8 cellular contexts compared by ENCODE assay signal in genomic region chr9:137188086-137188489, GRCh38. TPM values are rescaled to one million over a fixed set of nuclear protein-coding genes. Genes with fewer than 3 reads are reported as not detected.
DNase-seq lines count a peak whose midpoint lies in the region; ATAC-seq, FAIRE-seq and TF ChIP-seq lines count a peak whose summit lies in the region.

No MANE protein-coding gene starts in this region.

- H2BK120ac ChIP-seq in H1 (replicated peaks; ENCODE audit: low read depth, low read length) = no peak overlapping the region

- no peak overlapping the region for H4K91ac ChIP-seq in H1 (replicated peaks; ENCODE audit: insufficient read length, low read length)

- no peak overlapping the region for H2AK5ac ChIP-seq in H1 (ENCODE audit: low read depth, low read length)

- H3K23me2 ChIP-seq in H1 (ENCODE audit: low read depth, low read length) = peaks cover 8% of the 10 kb centered on the region; the same call in 1 of the 2 replicates

- TF ChIP-seq EP300 in H1 (IDR thresholded peaks at IDR 0.05; ENCODE audit: borderline replicate concordance in 1 of 2, low read depth in 2 of 2, low read length in 2 of 2) = no peak

- POLR2A ChIA-PET in H1 (lab: Charles Lee; ENCODE audit: partially characterized antibody) = interaction anchor here (0.6 to 11.0 kb wide), 16 partner anchors 8 to 59 kb away, joined by 3 to 107 read pairs (median 8); partner anchors contain the start of genes CYSRT1, NDOR1, RNF208 and RNF224

- no peak for TF ChIP-seq RAD21 in H1 (IDR thresholded peaks at IDR 0.05 in 1 of 2, conservative IDR thresholded peaks at IDR 0.05 in 1 of 2; ENCODE audit: low read depth in 2 of 2, low read length in 2 of 2)

- peaks cover 0 to 51% (median 13%) of the 10 kb centered on the region in 4 donors for H3K4me1 Mint-ChIP-seq in CD4-positive, CD25-positive, alpha-beta regulatory T cell
- peaks cover 21% of the 10 kb centered on the region for H3K4me1 Mint-ChIP-seq in neural crest cell

- peaks cover 4% of the 10 kb centered on the region for H3K36me3 Mint-ChIP-seq in CD4-positive, CD25-positive, alpha-beta regulatory T cell
- H3K36me3 Mint-ChIP-seq in neural crest cell (ENCODE audit: low read depth) = no peaks in the 10 kb centered on the region

- H2BK12ac ChIP-seq in H1 (ENCODE audit: low read depth, low read length) = no peak overlapping the region

- H3K27ac ChIP-seq in CD4-positive, CD25-positive, alpha-beta regulatory T cell (ENCODE audit: insufficient read depth, low read length, poor library complexity, severe bottlenecking) = peak overlapping the region; percentile 98
- H3K27ac ChIP-seq in H1 (ENCODE audit: low read depth, low read length) = peak overlapping the region; percentile 57; the same call in 1 of the 2 replicates

- peaks cover 9% of the 10 kb centered on the region; the same call in 1 of the 2 replicates for H3K79me1 ChIP-seq in H1 (ENCODE audit: low read depth, low read length)

- peaks cover 0 to 30% of the 10 kb centered on the region in 2 experiments; a peak in 2 of 4 replicates for H3K79me2 ChIP-seq in H1 (ENCODE audit: control insufficient read depth in 1 of 2, insufficient read depth in 2 of 2, low read length in 2 of 2)

- no peak for FAIRE-seq in H1 (lab: Jason Lieb, UNC)

- no peak overlapping the region for H2BK5ac ChIP-seq in H1 (ENCODE audit: low read depth, low read length)

- no peak for TF ChIP-seq POLR2A in NB4 (IDR thresholded peaks at IDR 0.05; ENCODE audit: extremely low read depth, insufficient read length)
- no peak for TF ChIP-seq POLR2A in H1 (IDR thresholded peaks at IDR 0.05; ENCODE audit: control extremely low read depth in 1 of 2, low read depth in 2 of 2, low read length in 2 of 2)

- peak overlapping the region; percentile 69 for H3K56ac ChIP-seq in H1 (replicated peaks; ENCODE audit: insufficient read length, low read depth, low read length)

- 2% methylated on average over 13 of the region's 31 CpGs; no CpG with 5 or more reads in 1 of the 2 experiments for WGBS in H1 (ENCODE audit: extremely low coverage in 1 of 2, insufficient coverage in 1 of 2, insufficient read length in 1 of 2, insufficient replicate concordance in 2 of 2, low coverage in 1 of 2, low lambda C conversion rate in 2 of 2, missing lambda C conversion rate in 1 of 2), 2 experiments

- no peak overlapping the region for H4K5ac ChIP-seq in H1 (ENCODE audit: insufficient read length, low read depth, low read length)

- H3K4ac ChIP-seq in H1 (replicated peaks; ENCODE audit: insufficient read length, low read depth, low read length) = peak overlapping the region; percentile 4

- CTCF ChIA-PET in H1 (lab: Charles Lee; ENCODE audit: partially characterized antibody) = interaction anchor here (1.0 to 14.0 kb wide), 10 partner anchors 9 to 152 kb away, joined by 3 to 204 read pairs (median 10); partner anchors contain the start of genes CYSRT1, LRRC26, NDOR1 and RNF208

- H3K23ac ChIP-seq in H1 (ENCODE audit: insufficient read length) = no peak overlapping the region

- H3K27me3 Mint-ChIP-seq in CD4-positive, CD25-positive, alpha-beta regulatory T cell = no peaks in the 10 kb centered on the region
- H3K27me3 Mint-ChIP-seq in neural crest cell (ENCODE audit: low read depth) = no peaks in the 10 kb centered on the region

- H2BK20ac ChIP-seq in H1 (ENCODE audit: low read length) = no peak overlapping the region

- no peaks in the 10 kb centered on the region for H3K9me3 ChIP-seq in CD4-positive, CD25-positive, alpha-beta regulatory T cell (ENCODE audit: control insufficient read depth in 2 of 2, low read length in 2 of 2)
- no peaks in the 10 kb centered on the region for H3K9me3 ChIP-seq in H1 (ENCODE audit: insufficient read depth in 2 of 2, low read depth in 1 of 2, low read length in 1 of 2)

- peak overlapping the region; percentile 92 to 97 (median 94) for H3K4me3 Mint-ChIP-seq in CD4-positive, CD25-positive, alpha-beta regulatory T cell
- peak overlapping the region; percentile 90 for H3K4me3 Mint-ChIP-seq in neural crest cell

- peak overlapping the region; percentile 83 to 96 for H3K4me2 ChIP-seq in H1 (ENCODE audit: insufficient read depth in 1 of 2, low read depth in 2 of 2, low read length in 2 of 2)

- peak in 1 of 2 donors; percentile 3 for ATAC-seq in CD4-positive, CD25-positive, alpha-beta regulatory T cell (ENCODE audit: low read depth in 2 of 2)
- no peak for ATAC-seq in HG02678 (IDR thresholded peaks at IDR 0.05; ENCODE audit: unreplicated experiment)

- H4K20me1 ChIP-seq in H1 (replicated peaks in 1 of 2; ENCODE audit: control insufficient read depth in 1 of 2, insufficient read depth in 2 of 2, low read length in 2 of 2) = peaks cover 8 to 28% of the 10 kb centered on the region in 2 experiments

- H3K4me1 ChIP-seq in CD4-positive, CD25-positive, alpha-beta regulatory T cell (ENCODE audit: control insufficient read depth, insufficient read depth, low read length, poor library complexity, severe bottlenecking) = peaks cover 39% of the 10 kb centered on the region
- H3K4me1 ChIP-seq in H1 (replicated peaks in 1 of 4; ENCODE audit: control insufficient read depth in 3 of 4, insufficient read depth in 4 of 4, low read length in 3 of 4) = peaks cover 0 to 17% (median 6%) of the 10 kb centered on the region in 4 experiments; a peak in 5 of 7 replicates

- H3K9me3 Mint-ChIP-seq in CD4-positive, CD25-positive, alpha-beta regulatory T cell = peaks cover 0 to 2% (median 0%) of the 10 kb centered on the region in 7 donors
- H3K9me3 Mint-ChIP-seq in neural crest cell = no peaks in the 10 kb centered on the region

- H2BK15ac ChIP-seq in H1 (ENCODE audit: low read length) = no peak overlapping the region

- H3K27ac Mint-ChIP-seq in CD4-positive, CD25-positive, alpha-beta regulatory T cell = peak overlapping the region; percentile 92 to 96 (median 94)
- peak overlapping the region; percentile 81 for H3K27ac Mint-ChIP-seq in neural crest cell (ENCODE audit: unreplicated experiment)

- H3K18ac ChIP-seq in H1 (ENCODE audit: extremely low read depth, low read length) = no peak overlapping the region

- no peak overlapping the region for H2AFZ ChIP-seq in H1 (ENCODE audit: low read length)

- H3K36me3 ChIP-seq in CD4-positive, CD25-positive, alpha-beta regulatory T cell (ENCODE audit: control insufficient read depth, insufficient read depth, low read length) = peaks cover 23% of the 10 kb centered on the region
- peaks cover 3 to 13% (median 8%) of the 10 kb centered on the region in 4 experiments; a peak in 6 of 8 replicates for H3K36me3 ChIP-seq in H1 (ENCODE audit: control insufficient read depth in 2 of 4, insufficient read depth in 4 of 4, low read length in 3 of 4)

- H3K4me3 ChIP-seq in CD4-positive, CD25-positive, alpha-beta regulatory T cell (ENCODE audit: low read depth, low read length) = peak overlapping the region; percentile 71
- H3K4me3 ChIP-seq in NB4 (ENCODE audit: low read depth, low read length) = peak overlapping the region; percentile 90
- H3K4me3 ChIP-seq in H1 (ENCODE audit: extremely low read depth in 1 of 4, insufficient read depth in 2 of 4, low read depth in 3 of 4, low read length in 4 of 4) = peak overlapping the region; percentile 71 to 92 (median 82)

- no peaks in the 10 kb centered on the region for H3K27me3 ChIP-seq in CD4-positive, CD25-positive, alpha-beta regulatory T cell (ENCODE audit: control insufficient read depth, insufficient read depth, low read length)
- no peaks in the 10 kb centered on the region; a peak in 1 of 7 replicates for H3K27me3 ChIP-seq in H1 (replicated peaks in 1 of 4; ENCODE audit: control insufficient read depth in 3 of 4, extremely low read depth in 1 of 4, insufficient read depth in 3 of 4, low read length in 3 of 4)

- peak overlapping the region; percentile 37 to 84 (median 79) for H3K9ac ChIP-seq in H1 (replicated peaks in 1 of 4; ENCODE audit: extremely low read depth in 1 of 4, low read depth in 3 of 4, low read length in 3 of 4)

- H3K14ac ChIP-seq in H1 (ENCODE audit: insufficient read length) = no peak overlapping the region

- TF ChIP-seq CTCF in NB4 (IDR thresholded peaks at IDR 0.05; ENCODE audit: low read depth, low read length) (no peak), H1 (IDR thresholded peaks at IDR 0.05; ENCODE audit: control extremely low read depth in 1 of 3, insufficient read depth in 1 of 3, low read depth in 1 of 3, low read length in 3 of 3) (no peak), neural crest cell (conservative IDR thresholded peaks at IDR 0.05) (no peak)

- peak overlapping the region; percentile 96 for H4K8ac ChIP-seq in H1 (ENCODE audit: extremely low read depth, insufficient read depth, low read length)

- no peak for DNase-seq in CD4-positive, CD25-positive, alpha-beta regulatory T cell
- DNase-seq in NB4 (ENCODE audit: low read depth) = no peak
- no peak for DNase-seq in H1 (ENCODE audit: low read depth in 1 of 2, low spot score in 2 of 2)
- DNase-seq in neural crest cell (ENCODE audit: low read depth, low spot score) = no peak
- DNase-seq in NCI-H2029 treated with DMSO at 0.1 percent for 48 hours (lab: John Stamatoyannopoulos, UW) = no peak
- DNase-seq in NCI-H526 treated with DMSO at 0.1 percent for 48 hours (lab: John Stamatoyannopoulos, UW) = no peak
- DNase-seq in NCI-H345 treated with DMSO at 0.1 percent for 48 hours (lab: John Stamatoyannopoulos, UW; ENCODE audit: unreplicated experiment) = no peak

RNA-seq across cellular contexts. Expression of gene ANAPC2, which starts 0.3 kb away (rescaled TPM):
- total RNA-seq in CD4-positive, CD25-positive, alpha-beta regulatory T cell = 127 TPM
- 1 to 10 TPM; 7.5 to 8.7 (median 8.0) TPM for polyA plus RNA-seq in CD4-positive, CD25-positive, alpha-beta regulatory T cell
- total RNA-seq in H1 (2021; fragmentation: NEBNext Ultra II Directional; extraction: Animal tissue kit (Norgen Biotek cat#: 25700)) = 37.7 and 41.9 TPM in 2 replicates
- 30.2 and 44.3 TPM in 2 replicates for polyA plus RNA-seq in H1 (2011; rRNA removed)
- polyA plus RNA-seq in H1 (2011; cell fraction: cytosol; rRNA removed) = 31.6 TPM
- polyA plus RNA-seq in H1 (2011; cell fraction: nucleus; rRNA removed) = 198 TPM
- 20.7 to 43.2 TPM (median 38.1 TPM) in 4 replicates for polyA plus RNA-seq in H1 (2012, experiment 1 of 2)
- 25.6 TPM for polyA plus RNA-seq in H1 (2012, experiment 2 of 2)
- polyA plus RNA-seq in H1 (2013, experiment 1 of 2) = 22.6 TPM
- polyA plus RNA-seq in H1 (2013, experiment 2 of 2) = 17.5 TPM
- 20.4 and 24.8 TPM in 2 replicates for polyA minus RNA-seq in H1 (2011; rRNA and poly(A)+ RNA removed)
- polyA minus RNA-seq in H1 (2011; cell fraction: cytosol; rRNA and poly(A)+ RNA removed) = 28.8 TPM
- polyA minus RNA-seq in H1 (2011; cell fraction: nucleus; rRNA and poly(A)+ RNA removed) = 67.3 TPM
- total RNA-seq in neural crest cell = 69.3 and 71.7 TPM in 2 replicates

RNA-seq across cellular contexts. Expression of gene SSNA1, which starts 0.4 kb away (rescaled TPM):
- 54.3 TPM for total RNA-seq in CD4-positive, CD25-positive, alpha-beta regulatory T cell
- polyA plus RNA-seq in CD4-positive, CD25-positive, alpha-beta regulatory T cell = 100 to 1,000 TPM; 112 to 150 (median 130) TPM
- total RNA-seq in H1 (2021; fragmentation: NEBNext Ultra II Directional; extraction: Animal tissue kit (Norgen Biotek cat#: 25700)) = 87.3 and 91.3 TPM in 2 replicates
- 157 and 182 TPM in 2 replicates for polyA plus RNA-seq in H1 (2011; rRNA removed)
- polyA plus RNA-seq in H1 (2011; cell fraction: cytosol; rRNA removed) = 159 TPM
- 99.4 TPM for polyA plus RNA-seq in H1 (2011; cell fraction: nucleus; rRNA removed)
- polyA plus RNA-seq in H1 (2012, experiment 1 of 2) = 57.5 to 108 TPM (median 103 TPM) in 4 replicates
- 94.9 TPM for polyA plus RNA-seq in H1 (2012, experiment 2 of 2)
- polyA plus RNA-seq in H1 (2013, experiment 1 of 2) = 102 TPM
- 101 TPM for polyA plus RNA-seq in H1 (2013, experiment 2 of 2)
- 14.6 and 15.3 TPM in 2 replicates for polyA minus RNA-seq in H1 (2011; rRNA and poly(A)+ RNA removed)
- 36.0 TPM for polyA minus RNA-seq in H1 (2011; cell fraction: cytosol; rRNA and poly(A)+ RNA removed)
- 18.2 TPM for polyA minus RNA-seq in H1 (2011; cell fraction: nucleus; rRNA and poly(A)+ RNA removed)
- 64.8 and 66.4 TPM in 2 replicates for total RNA-seq in neural crest cell

RNA-seq across cellular contexts. Expression of gene TPRN, which starts 12.5 kb away (rescaled TPM):
- 5.9 TPM for total RNA-seq in CD4-positive, CD25-positive, alpha-beta regulatory T cell
- polyA plus RNA-seq in CD4-positive, CD25-positive, alpha-beta regulatory T cell = under 1 TPM; 0.27 to 0.91 (median 0.43) TPM
- total RNA-seq in H1 (2021; fragmentation: NEBNext Ultra II Directional; extraction: Animal tissue kit (Norgen Biotek cat#: 25700)) = 23.2 and 27.2 TPM in 2 replicates
- polyA plus RNA-seq in H1 (2011; rRNA removed) = 9.7 and 14.9 TPM in 2 replicates
- 11.9 TPM for polyA plus RNA-seq in H1 (2011; cell fraction: cytosol; rRNA removed)
- polyA plus RNA-seq in H1 (2011; cell fraction: nucleus; rRNA removed) = 34.2 TPM
- 13.0 to 23.1 TPM (median 21.4 TPM) in 4 replicates for polyA plus RNA-seq in H1 (2012, experiment 1 of 2)
- 14.8 TPM for polyA plus RNA-seq in H1 (2012, experiment 2 of 2)
- polyA plus RNA-seq in H1 (2013, experiment 1 of 2) = 13.5 TPM
- polyA plus RNA-seq in H1 (2013, experiment 2 of 2) = 12.5 TPM
- polyA minus RNA-seq in H1 (2011; rRNA and poly(A)+ RNA removed) = 3.6 TPM in 2 replicates
- 12.5 TPM for polyA minus RNA-seq in H1 (2011; cell fraction: cytosol; rRNA and poly(A)+ RNA removed)
- 13.7 TPM for polyA minus RNA-seq in H1 (2011; cell fraction: nucleus; rRNA and poly(A)+ RNA removed)
- 22.0 and 25.1 TPM in 2 replicates for total RNA-seq in neural crest cell

RNA-seq across cellular contexts. Expression of gene TMEM210, which starts 16.2 kb away (rescaled TPM):
- not detected for total RNA-seq in CD4-positive, CD25-positive, alpha-beta regulatory T cell
- not detected for polyA plus RNA-seq in CD4-positive, CD25-positive, alpha-beta regulatory T cell
- total RNA-seq in H1 (2021; fragmentation: NEBNext Ultra II Directional; extraction: Animal tissue kit (Norgen Biotek cat#: 25700)) = not detected in 2 replicates
- polyA plus RNA-seq in H1 (2011; rRNA removed) = not detected in 2 replicates
- not detected for polyA plus RNA-seq in H1 (2011; cell fraction: cytosol; rRNA removed)
- polyA plus RNA-seq in H1 (2011; cell fraction: nucleus; rRNA removed) = not detected
- not detected in 4 replicates for polyA plus RNA-seq in H1 (2012, experiment 1 of 2)
- polyA plus RNA-seq in H1 (2012, experiment 2 of 2) = not detected
- not detected for polyA plus RNA-seq in H1 (2013, experiment 1 of 2)
- not detected for polyA plus RNA-seq in H1 (2013, experiment 2 of 2)
- polyA minus RNA-seq in H1 (2011; rRNA and poly(A)+ RNA removed) = not detected in 2 replicates
- polyA minus RNA-seq in H1 (2011; cell fraction: cytosol; rRNA and poly(A)+ RNA removed) = not detected
- not detected for polyA minus RNA-seq in H1 (2011; cell fraction: nucleus; rRNA and poly(A)+ RNA removed)
- not detected in 2 replicates for total RNA-seq in neural crest cell

RNA-seq across cellular contexts. Expression of gene TMEM203, which starts 17.4 kb away (rescaled TPM):
- 20.7 TPM for total RNA-seq in CD4-positive, CD25-positive, alpha-beta regulatory T cell
- 100 to 1,000 TPM; 116 to 148 (median 132) TPM for polyA plus RNA-seq in CD4-positive, CD25-positive, alpha-beta regulatory T cell
- total RNA-seq in H1 (2021; fragmentation: NEBNext Ultra II Directional; extraction: Animal tissue kit (Norgen Biotek cat#: 25700)) = 44.1 and 44.2 TPM in 2 replicates
- 57.1 and 67.1 TPM in 2 replicates for polyA plus RNA-seq in H1 (2011; rRNA removed)
- polyA plus RNA-seq in H1 (2011; cell fraction: cytosol; rRNA removed) = 52.2 TPM
- polyA plus RNA-seq in H1 (2011; cell fraction: nucleus; rRNA removed) = 39.1 TPM
- polyA plus RNA-seq in H1 (2012, experiment 1 of 2) = 35.8 to 40.1 TPM (median 39.0 TPM) in 4 replicates
- 45.2 TPM for polyA plus RNA-seq in H1 (2012, experiment 2 of 2)
- polyA plus RNA-seq in H1 (2013, experiment 1 of 2) = 32.5 TPM
- polyA plus RNA-seq in H1 (2013, experiment 2 of 2) = 35.6 TPM
- 25.5 and 25.8 TPM in 2 replicates for polyA minus RNA-seq in H1 (2011; rRNA and poly(A)+ RNA removed)
- 20.7 TPM for polyA minus RNA-seq in H1 (2011; cell fraction: cytosol; rRNA and poly(A)+ RNA removed)
- 23.5 TPM for polyA minus RNA-seq in H1 (2011; cell fraction: nucleus; rRNA and poly(A)+ RNA removed)
- total RNA-seq in neural crest cell = 45.0 and 49.7 TPM in 2 replicates
